Comparison of ENCODE assay signal across 21 cellular contexts in the genomic region with DNA sequence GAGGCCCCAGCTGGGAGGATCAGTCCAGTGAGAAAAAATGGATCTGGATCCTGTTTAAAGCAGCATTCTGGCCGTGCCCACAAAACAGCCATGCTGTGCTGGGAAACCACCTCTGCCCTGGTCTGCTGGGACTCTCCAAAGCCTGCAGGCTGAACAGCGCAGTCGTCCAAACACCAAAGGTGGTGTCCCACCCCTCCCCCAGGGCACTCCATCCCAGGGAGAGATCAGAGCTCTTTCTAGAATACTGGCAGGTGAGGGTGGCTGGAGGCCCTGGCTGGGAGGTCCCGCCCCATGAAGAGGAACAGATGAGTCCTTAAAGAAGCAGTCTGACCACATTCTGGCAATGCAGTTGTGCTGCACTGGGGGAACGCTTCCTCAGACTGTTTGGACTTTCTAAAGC.
"Had no signal": no experiment of that assay in that cellular context is flagged by ENCODE, and none has a peak within 500 bp of the region (broad histone marks: within the 10 kb centered on the region; RNA-seq: fewer than 3 reads in every experiment).

No MANE protein-coding gene starts in this region.

- H3K4me1 Mint-ChIP-seq: immature natural killer cell; naive thymus-derived CD4-positive, alpha-beta T cell; stimulated activated memory B cell treated with anti-CD40 and anti-IgM and Interleukin-4, amounts not matched to agents 10 μg/mL and 1 μg/mL and 100 μg/mL, for 72 hours had no signal

- ATAC-seq: esophagus mucosa; gastroesophageal sphincter; left colon; left ventricle myocardium superior; naive thymus-derived CD4-positive, alpha-beta T cell; right lobe of liver; stimulated activated memory B cell treated with anti-CD40 and anti-IgM and Interleukin-4, amounts not matched to agents 10 μg/mL and 1 μg/mL and 100 μg/mL, for 72 hours had no signal

- H3K27ac ChIP-seq: gastroesophageal sphincter, neutrophil, psoas muscle, right lobe of liver, testis, tibial nerve had no signal

- H3K4me3 Mint-ChIP-seq: immature natural killer cell; naive thymus-derived CD4-positive, alpha-beta T cell; nephron progenitor cell; stimulated activated memory B cell treated with anti-CD40 and anti-IgM and Interleukin-4, amounts not matched to agents 10 μg/mL and 1 μg/mL and 100 μg/mL, for 72 hours; stimulated activated naive CD8-positive, alpha-beta T cell treated with anti-CD3 and anti-CD28 coated beads, Interleukin-15, Interleukin-2, amounts not matched to agents 100 ng/mL and 50 ng/mL, for 24 hours had no signal

- H3K9me3 ChIP-seq: neutrophil, psoas muscle, right lobe of liver, testis had no signal

- DNase-seq: effector memory CD4-positive, alpha-beta T cell; glutamatergic neuron; immature natural killer cell; left colon; left ventricle myocardium superior; mesendoderm; naive thymus-derived CD4-positive, alpha-beta T cell; nephron progenitor cell; psoas muscle; retina; right lobe of liver; stimulated activated CD4-positive, alpha-beta T cell treated with anti-CD3 and anti-CD28 coated beads, Interleukin-4, amount 100 ng/mL, for 1 hour; stimulated activated CD8-positive, alpha-beta memory T cell treated with anti-CD3 and anti-CD28 coated beads, Interleukin-4, amount 100 ng/mL, for 48 hours; testis had no signal

- H3K36me3 ChIP-seq: gastroesophageal sphincter, neutrophil, right lobe of liver had no signal

- H3K27me3 ChIP-seq: gastroesophageal sphincter, neutrophil, right lobe of liver, testis, tibial nerve had no signal

- H3K27ac Mint-ChIP-seq: immature natural killer cell; naive thymus-derived CD4-positive, alpha-beta T cell; nephron progenitor cell; stimulated activated memory B cell treated with anti-CD40 and anti-IgM and Interleukin-4, amounts not matched to agents 10 μg/mL and 1 μg/mL and 100 μg/mL, for 72 hours; stimulated activated naive CD8-positive, alpha-beta T cell treated with anti-CD3 and anti-CD28 coated beads, Interleukin-15, Interleukin-2, amounts not matched to agents 100 ng/mL and 50 ng/mL, for 24 hours had no signal

- H3K4me1 ChIP-seq: gastroesophageal sphincter, psoas muscle, right lobe of liver, testis, tibial nerve had no signal

- H3K4me3 ChIP-seq: gastroesophageal sphincter, lung, psoas muscle, right lobe of liver, testis, tibial nerve had no signal
